ENCODE assay signal across 8 cellular contexts in genomic region chr20:33689973-33690372, GRCh38. TPM values are rescaled to one million over a fixed set of nuclear protein-coding genes. Genes with fewer than 3 reads are reported as not detected.
A peak's percentile ranks its signal among the peaks of the same experiment; 100 is the strongest.
DNase-seq lines count a peak whose midpoint lies in the region; ATAC-seq, FAIRE-seq and TF ChIP-seq lines count a peak whose summit lies in the region.

No MANE protein-coding gene starts in this region.

- H3K36me3 Mint-ChIP-seq in activated CD8-positive, alpha-beta memory T cell treated with anti-CD3 and anti-CD28 coated beads, Interleukin-2, amount 10 ng/mL, durations not matched to agents 7 days and 5 days = peaks cover 3% of the 10 kb centered on the region

- H3K27ac Mint-ChIP-seq in activated CD8-positive, alpha-beta memory T cell treated with anti-CD3 and anti-CD28 coated beads, Interleukin-2, amount 10 ng/mL, durations not matched to agents 7 days and 5 days = peak overlapping the region; percentile 90

- peaks cover 52% of the 10 kb centered on the region for H3K4me1 Mint-ChIP-seq in activated CD8-positive, alpha-beta memory T cell treated with anti-CD3 and anti-CD28 coated beads, Interleukin-2, amount 10 ng/mL, durations not matched to agents 7 days and 5 days

- no peaks in the 10 kb centered on the region for H3K9me3 Mint-ChIP-seq in activated CD8-positive, alpha-beta memory T cell treated with anti-CD3 and anti-CD28 coated beads, Interleukin-2, amount 10 ng/mL, durations not matched to agents 7 days and 5 days (ENCODE audit: low read depth)

- H3K9me3 ChIP-seq in mucosa of descending colon = no peaks in the 10 kb centered on the region

- H3K36me3 ChIP-seq in mucosa of descending colon (ENCODE audit: low read depth) = no peaks in the 10 kb centered on the region

- intact Hi-C loops in mucosa of descending colon (cut with DNase I, micrococcal nuclease) = no loop called here

- ATAC-seq in activated CD8-positive, alpha-beta memory T cell treated with anti-CD3 and anti-CD28 coated beads, Interleukin-2, amount 10 ng/mL, durations not matched to agents 7 days and 5 days = no peak
- no peak for ATAC-seq in mucosa of descending colon
- ATAC-seq in GM19328 (IDR thresholded peaks at IDR 0.05; ENCODE audit: unreplicated experiment) = no peak

- TF ChIP-seq CTCF in fibroblast of villous mesenchyme (IDR thresholded peaks at IDR 0.05; ENCODE audit: insufficient read depth, low read depth, low read length) (no peak), mucosa of descending colon (IDR thresholded peaks at IDR 0.05) (no peak)

- no peak overlapping the region for H3K4me3 ChIP-seq in fibroblast of villous mesenchyme (ENCODE audit: low read depth, low read length)
- H3K4me3 ChIP-seq in mucosa of descending colon = no peak overlapping the region

- no peaks in the 10 kb centered on the region for H3K27me3 Mint-ChIP-seq in activated CD8-positive, alpha-beta memory T cell treated with anti-CD3 and anti-CD28 coated beads, Interleukin-2, amount 10 ng/mL, durations not matched to agents 7 days and 5 days

- peaks cover 8% of the 10 kb centered on the region for H3K4me1 ChIP-seq in mucosa of descending colon (ENCODE audit: low read depth)

- CTCF ChIA-PET in activated CD8-positive, alpha-beta memory T cell treated with anti-CD3 and anti-CD28 coated beads, Interleukin-2, amount 10 ng/mL, durations not matched to agents 7 days and 5 days (lab: Charles Lee) = interaction anchor here (1.3 to 2.6 kb wide), 4 partner anchors 16 to 42 kb away, joined by 3 to 10 read pairs (median 6); partner anchors contain the start of genes ACTL10, NECAB3 and ZNF341

- DNase-seq in activated gamma-delta T cell treated with Interleukin-2 at 50 U/mL for 16 hours (peak; percentile 83), activated gamma-delta T cell (lab: John Stamatoyannopoulos, UW) (no peak), fibroblast of villous mesenchyme (ENCODE audit: low read depth) (peak; percentile 81), urothelium cell line (ENCODE audit: low spot score) (peak; percentile 43), mucosa of descending colon (no peak), NCI-H82 treated with DMSO at 0.1 percent for 48 hours (lab: John Stamatoyannopoulos, UW; ENCODE audit: unreplicated experiment) (no peak)
- peak; percentile 81 for DNase-seq in activated CD8-positive, alpha-beta memory T cell treated with anti-CD3 and anti-CD28 coated beads, Interleukin-2, amount 10 ng/mL, durations not matched to agents 7 days and 5 days

- no peak for FAIRE-seq in urothelium cell line (lab: Jason Lieb, UNC)

- peak overlapping the region; percentile 32 for H3K4me3 Mint-ChIP-seq in activated CD8-positive, alpha-beta memory T cell treated with anti-CD3 and anti-CD28 coated beads, Interleukin-2, amount 10 ng/mL, durations not matched to agents 7 days and 5 days

RNA-seq across cellular contexts. Expression of gene E2F1, which starts 3.8 kb away (rescaled TPM):
- 100 to 1,000 TPM in 1 of 2 experiments, 10 to 100 TPM in 1; 87.7 to 100 TPM for total RNA-seq in activated CD8-positive, alpha-beta memory T cell treated with anti-CD3 and anti-CD28 coated beads, Interleukin-2, amount 10 ng/mL, durations not matched to agents 7 days and 5 days
- total RNA-seq in fibroblast of villous mesenchyme (7.1 and 7.3 TPM in 2 replicates), mucosa of descending colon (1 to 10 TPM; 3.6 to 8.2 (median 4.1) TPM)

RNA-seq across cellular contexts. Expression of gene NECAB3, which starts 15.7 kb away (rescaled TPM):
- total RNA-seq in activated CD8-positive, alpha-beta memory T cell treated with anti-CD3 and anti-CD28 coated beads, Interleukin-2, amount 10 ng/mL, durations not matched to agents 7 days and 5 days = 10 to 100 TPM; 28.3 to 34.0 TPM
- 22.0 and 23.8 TPM in 2 replicates for total RNA-seq in fibroblast of villous mesenchyme
- 10 to 100 TPM; 50.7 to 55.7 (median 51.7) TPM for total RNA-seq in mucosa of descending colon

RNA-seq across cellular contexts. Expression of gene ACTL10, which starts 23.2 kb away (rescaled TPM):
- 1 to 10 TPM; 3.7 to 3.9 TPM for total RNA-seq in activated CD8-positive, alpha-beta memory T cell treated with anti-CD3 and anti-CD28 coated beads, Interleukin-2, amount 10 ng/mL, durations not matched to agents 7 days and 5 days
- 1.7 and 2.6 TPM in 2 replicates for total RNA-seq in fibroblast of villous mesenchyme
- 1 to 10 TPM; 1.7 to 4.2 (median 2.4) TPM for total RNA-seq in mucosa of descending colon

RNA-seq across cellular contexts. Expression of gene C20orf144, which starts 27.8 kb away (rescaled TPM):
- under 1 TPM; 0.30 to 0.53 TPM for total RNA-seq in activated CD8-positive, alpha-beta memory T cell treated with anti-CD3 and anti-CD28 coated beads, Interleukin-2, amount 10 ng/mL, durations not matched to agents 7 days and 5 days
- under 0.01 and 0.32 TPM in 2 replicates for total RNA-seq in fibroblast of villous mesenchyme
- under 1 TPM in 1 of 3 donors, not detected in 2; 0.24 TPM for total RNA-seq in mucosa of descending colon

RNA-seq across cellular contexts. Expression of gene PXMP4, which starts 30.1 kb away (rescaled TPM):
- 10 to 100 TPM; 11.9 to 15.6 TPM for total RNA-seq in activated CD8-positive, alpha-beta memory T cell treated with anti-CD3 and anti-CD28 coated beads, Interleukin-2, amount 10 ng/mL, durations not matched to agents 7 days and 5 days
- total RNA-seq in fibroblast of villous mesenchyme (3.9 and 5.2 TPM in 2 replicates), mucosa of descending colon (10 to 100 TPM; 14.5 to 18.6 (median 18.2) TPM)

Comparison
In these comparisons a context has a peak if more than half of its experiments do, and no peak if none do; other contexts are left out.
1. DNase-seq: peak in activated gamma-delta T cell treated with Interleukin-2 at 50 U/mL for 16 hours (single experiment), activated CD8-positive, alpha-beta memory T cell treated with anti-CD3 and anti-CD28 coated beads, Interleukin-2, amount 10 ng/mL, durations not matched to agents 7 days and 5 days (single experiment), fibroblast of villous mesenchyme (single experiment) and urothelium cell line (single experiment); none in activated gamma-delta T cell (single experiment), mucosa of descending colon (0 of 3) and NCI-H82 treated with DMSO at 0.1 percent for 48 hours (single experiment).
2. RNA of gene E2F1, which starts 3.8 kb away (total RNA-seq): 87.7 to 100 TPM in activated CD8-positive, alpha-beta memory T cell treated with anti-CD3 and anti-CD28 coated beads, Interleukin-2, amount 10 ng/mL, durations not matched to agents 7 days and 5 days; 7.1 to 7.3 TPM in fibroblast of villous mesenchyme and 3.6 to 8.2 TPM in mucosa of descending colon; every median in the first group is over 4 times any median in the second.